ENCODE assay signal across 1 cellular context in genomic region chr17:76581515-76581914, GRCh38.
TF ChIP-seq lines count a peak whose summit lies in the region.

No MANE protein-coding gene starts in this region.

TF ChIP-seq in GM12891, 5 proteins besides CTCF, POLR2A, EP300 and RAD21:
- TF ChIP-seq PAX5 (IDR thresholded peaks at IDR 0.05; ENCODE audit: insufficient read depth, low read length, severe bottlenecking) (no peak), POLR2AphosphoS5 (IDR thresholded peaks at IDR 0.05; ENCODE audit: low read depth, low read length) (no peak)
